ENCODE assay signal across 12 cellular contexts in genomic region chr7:50535291-50535711, GRCh38. TPM values are rescaled to one million over a fixed set of nuclear protein-coding genes. Genes with fewer than 3 reads are reported as not detected.
DNase-seq lines count a peak whose midpoint lies in the region; TF ChIP-seq lines count a peak whose summit lies in the region.
"Not testable (repeated sequence)": the region's sequence is repeated elsewhere in the genome, so short reads cannot be mapped to it uniquely, and the experiment has no call there.
"Had no signal": no experiment of that assay in that cellular context is flagged by ENCODE, and none has a peak within 500 bp of the region (broad histone marks: within the 10 kb centered on the region; RNA-seq: fewer than 3 reads in every experiment).

No MANE protein-coding gene starts in this region.

- not testable (repeated sequence) for H3K9ac ChIP-seq in mammary epithelial cell (ENCODE audit: insufficient read depth, low read length)

- not testable (repeated sequence) for H3K4me3 ChIP-seq in MG63; mammary epithelial cell (replicated peaks in 1 of 3; ENCODE audit: insufficient read depth in 1 of 3, low read depth in 2 of 3, low read length in 3 of 3); fibroblast of villous mesenchyme (ENCODE audit: low read depth, low read length); mesodermal cell (ENCODE audit: extremely low read depth, insufficient read depth, low read length, poor library complexity, severe bottlenecking)

- intact Hi-C loops in mammary epithelial cell (cut with micrococcal nuclease), result not testable (repeated sequence)

- H3K4me1 Mint-ChIP-seq in type B pancreatic cell (ENCODE audit: unreplicated experiment), result peaks cover 20% of the 10 kb centered on the region

- not testable (repeated sequence) for TF ChIP-seq CTCF in AG09319 (IDR thresholded peaks at IDR 0.05; ENCODE audit: low read depth, low read length); mammary epithelial cell (conservative IDR thresholded peaks at IDR 0.05 in 1 of 2, IDR thresholded peaks at IDR 0.05 in 1 of 2; ENCODE audit: extremely low read depth in 1 of 2, insufficient read depth in 1 of 2, low read depth in 1 of 2, low read length in 2 of 2); fibroblast of villous mesenchyme (IDR thresholded peaks at IDR 0.05; ENCODE audit: insufficient read depth, low read depth, low read length); type B pancreatic cell (conservative IDR thresholded peaks at IDR 0.05)

- H3K27ac ChIP-seq in mammary epithelial cell (ENCODE audit: insufficient read depth, low read depth, low read length), result peak overlapping the region; percentile 88
- H3K27ac ChIP-seq in mesodermal cell (ENCODE audit: low read depth, low read length, severe bottlenecking), result peak overlapping the region; percentile 69

- peaks cover 37% of the 10 kb centered on the region for H3K4me1 ChIP-seq in mammary epithelial cell (ENCODE audit: insufficient read depth, low read length)
- H3K4me1 ChIP-seq in mesodermal cell (ENCODE audit: control insufficient read depth, insufficient read depth, low read length, poor library complexity, severe bottlenecking), result peaks cover 16% of the 10 kb centered on the region

- in situ Hi-C loops in mammary epithelial cell (cut with MboI; ENCODE audit: low sequenced_read_pairs in 2 of 2), result not testable (repeated sequence)

- not testable (repeated sequence) for H3K27me3 ChIP-seq in MG63; mammary epithelial cell (ENCODE audit: insufficient read depth, low read length)

- H3K9me3 ChIP-seq in MG63; mammary epithelial cell (replicated peaks; ENCODE audit: insufficient read depth, low read length); mesodermal cell (ENCODE audit: control insufficient read depth, low read length): not testable (repeated sequence)

- not testable (repeated sequence) for H3K36me3 Mint-ChIP-seq in type B pancreatic cell

- not testable (repeated sequence) for H3K4me3 Mint-ChIP-seq in type B pancreatic cell

- not testable (repeated sequence) for H3K36me3 ChIP-seq in MG63; mammary epithelial cell (ENCODE audit: insufficient read depth, low read length); mesodermal cell (ENCODE audit: control insufficient read depth, insufficient read depth, low read length)

- H4K20me1 ChIP-seq in mammary epithelial cell (ENCODE audit: insufficient read depth, low read length), result not testable (repeated sequence)

- DNase-seq in AG09319 (ENCODE audit: extremely low read depth, low read depth), result peak; percentile 15
- peak; percentile 84 for DNase-seq in GM04504 (ENCODE audit: low read depth)
- peak; percentile 38 for DNase-seq in MG63
- DNase-seq in T1000 (lab: John Stamatoyannopoulos, UW), result peak; percentile 43
- peak; percentile 70 for DNase-seq in mammary epithelial cell
- peak; percentile 76 for DNase-seq in fibroblast of villous mesenchyme (ENCODE audit: low read depth)
- DNase-seq in type B pancreatic cell (ENCODE audit: extremely low spot score, unreplicated experiment), result not testable (repeated sequence)

- H3K9me3 Mint-ChIP-seq in type B pancreatic cell, result not testable (repeated sequence)

- WGBS in mammary epithelial cell (ENCODE audit: low coverage, missing lambda C conversion rate), result 73% methylated on average over 7 of the region's 7 CpGs
- 85 to 97% methylated on average over 4 to 5 of the region's 7 CpGs for WGBS in mesodermal cell (ENCODE audit: insufficient coverage in 2 of 2), 2 experiments

- dilution Hi-C loops in mammary epithelial cell (cut with HindIII; ENCODE audit: low sequenced_read_pairs), result not testable (repeated sequence)

- H3K79me2 ChIP-seq in mammary epithelial cell (ENCODE audit: insufficient read depth, low read length), result not testable (repeated sequence)

- H3K27me3 Mint-ChIP-seq in type B pancreatic cell, result not testable (repeated sequence)

- CTCF ChIA-PET in mammary epithelial cell (lab: Charles Lee; ENCODE audit: low non-redundant PET), result not testable (repeated sequence)

- H3K4me2 ChIP-seq in mammary epithelial cell (ENCODE audit: insufficient read depth, low read depth, low read length), result not testable (repeated sequence)

- peak overlapping the region; percentile 82 for H3K27ac Mint-ChIP-seq in type B pancreatic cell

- BruUV-seq in mammary epithelial cell (replicated peaks; lab: Mats Ljungman, UMichigan), result TSS peak; percentile 63

- H2AFZ ChIP-seq in mammary epithelial cell (ENCODE audit: low read depth, low read length), result peak overlapping the region; percentile 32

RNA-seq across cellular contexts. Expression of gene DDC, which starts 29.9 kb away (rescaled TPM):
- total RNA-seq in MG63 (2014; rRNA removed; shearing (Covaris generic); ENCODE audit: low replicate concordance), result not detected in 2 replicates
- not detected for total RNA-seq in mammary epithelial cell
- not detected for polyA plus RNA-seq in mammary epithelial cell
- polyA minus RNA-seq in mammary epithelial cell, result not detected
- not detected in 2 replicates for total RNA-seq in fibroblast of villous mesenchyme
- 15.8 TPM for polyA plus RNA-seq in mesodermal cell (2013, experiment 1 of 2)
- polyA plus RNA-seq in mesodermal cell (2013, experiment 2 of 2), result 10.7 TPM
- total RNA-seq in type B pancreatic cell (ENCODE audit: low replicate concordance), result 29.9 and 71.9 TPM in 2 replicates
- total RNA-seq: GM23338; left cardiac atrium; Right ventricle myocardium superior; T-helper 1 cell treated with Interleukin-12 subunit alpha and Interleukin-12 subunit beta and Interleukin-4 antibody, amounts not matched to agents 30 ng/mL and 1 ng/mL, for 36 hours had no signal
- polyA plus RNA-seq: GM23338 had no signal

Comparison
In these comparisons a context has a peak if more than half of its experiments do, and no peak if none do; other contexts are left out.
1. RNA of gene DDC, which starts 29.9 kb away (total RNA-seq): 29.9 to 71.9 TPM in type B pancreatic cell; not detected in MG63, not detected in mammary epithelial cell and not detected in fibroblast of villous mesenchyme; every median in the first group is over 10 times any median in the second.